Comparison of ENCODE assay signal across 8 cellular contexts in the genomic region with DNA sequence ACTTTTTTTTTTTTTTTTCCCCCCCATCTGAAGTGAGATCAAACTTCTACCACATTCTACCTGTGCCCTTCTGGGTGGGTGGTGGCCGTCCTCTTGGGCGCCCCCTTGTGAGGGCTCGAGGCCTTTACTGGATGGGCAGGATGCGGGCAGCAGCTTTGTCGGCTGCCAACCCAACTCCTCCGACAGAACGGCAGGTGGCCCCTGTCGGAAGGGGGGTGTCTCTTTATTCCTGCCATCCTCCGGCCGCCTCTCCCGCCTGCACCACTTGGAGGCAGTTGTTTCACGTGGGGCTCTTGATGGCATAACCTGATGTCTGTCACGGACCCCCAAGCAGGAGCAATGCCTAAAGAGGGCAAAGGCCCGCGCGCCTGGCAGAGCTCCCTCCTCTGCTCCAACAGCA.
A peak's percentile ranks its signal among the peaks of the same experiment; 100 is the strongest.
DNase-seq lines count a peak whose midpoint lies in the region; ATAC-seq and TF ChIP-seq lines count a peak whose summit lies in the region.

No MANE protein-coding gene starts in this region.

- peak; percentile 37 for DNase-seq in ELR (ENCODE audit: low read depth)
- DNase-seq in NCI-H345 (lab: John Stamatoyannopoulos, UW): peak; percentile 59
- DNase-seq in activated T-cell treated with anti-CD3 and anti-CD28 coated beads for 4 hours: peak; percentile 50
- DNase-seq in fibroblast of pulmonary artery (ENCODE audit: low read depth): no peak
- peak; percentile 65 for DNase-seq in stimulated activated CD4-positive, alpha-beta T cell treated with anti-CD3 and anti-CD28 coated beads, Interleukin-4, amount 100 ng/mL, for 24 hours
- DNase-seq in NCI-H748 treated with DMSO at 0.1 percent for 48 hours (lab: John Stamatoyannopoulos, UW): no peak
- DNase-seq in NCI-H146 (lab: John Stamatoyannopoulos, UW): no peak

- TF ChIP-seq CTCF in fibroblast of pulmonary artery (IDR thresholded peaks at IDR 0.05; ENCODE audit: low read length, missing control alignments): peak; percentile 9

- no peak overlapping the region for H3K4me3 ChIP-seq in fibroblast of pulmonary artery (replicated peaks; ENCODE audit: low read depth, low read length)

- ATAC-seq in GM21723 (IDR thresholded peaks at IDR 0.05; ENCODE audit: unreplicated experiment): no peak

Comparison
In these comparisons a context has a peak if more than half of its experiments do, and no peak if none do; other contexts are left out.
1. DNase-seq: peak in ELR (single experiment), NCI-H345 (single experiment), activated T-cell treated with anti-CD3 and anti-CD28 coated beads for 4 hours (single experiment) and stimulated activated CD4-positive, alpha-beta T cell treated with anti-CD3 and anti-CD28 coated beads, Interleukin-4, amount 100 ng/mL, for 24 hours (single experiment); none in fibroblast of pulmonary artery (single experiment), NCI-H748 treated with DMSO at 0.1 percent for 48 hours (single experiment) and NCI-H146 (single experiment).